1 cellular context compared by ENCODE assay signal in the genomic region with DNA sequence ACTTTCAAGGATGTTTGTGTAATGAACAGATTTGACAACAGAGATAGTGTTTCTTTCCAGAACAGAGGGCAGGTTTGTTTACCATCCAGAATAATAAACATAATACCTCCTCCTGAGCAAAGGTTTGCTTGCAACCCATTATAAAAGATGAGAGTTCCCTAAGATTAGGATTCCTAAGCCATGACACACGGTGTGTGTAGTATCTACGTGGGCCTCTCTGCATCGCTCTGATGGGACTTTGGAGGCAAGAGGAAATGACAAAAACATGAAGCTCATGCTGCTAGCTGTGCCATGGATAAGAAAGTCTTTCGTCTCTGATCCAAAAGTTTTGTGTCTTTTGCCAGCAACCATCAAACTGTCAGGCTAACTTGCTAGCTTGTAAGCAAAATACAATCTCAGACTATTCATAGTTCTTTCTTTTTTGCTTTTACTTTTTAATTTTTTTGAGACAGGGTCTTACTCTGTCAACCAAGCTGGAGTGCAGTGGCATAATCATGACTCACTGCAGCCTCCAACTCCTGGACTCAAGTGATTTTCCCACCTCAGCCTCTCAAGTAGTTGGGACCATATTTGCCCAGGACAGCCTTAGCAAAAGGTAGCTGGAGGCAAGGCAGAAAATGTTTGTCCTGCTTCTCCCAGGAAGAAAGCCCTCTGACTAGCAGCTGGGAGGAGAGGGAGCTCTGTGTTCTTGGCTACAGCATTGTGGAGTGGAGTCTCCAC.
TF ChIP-seq lines count a peak whose summit lies in the region.

No MANE protein-coding gene starts in this region.

TF ChIP-seq in WTC11, 78 proteins besides CTCF, POLR2A, EP300 and RAD21 (continued from another document):
- TF ChIP-seq, protein P1, sequence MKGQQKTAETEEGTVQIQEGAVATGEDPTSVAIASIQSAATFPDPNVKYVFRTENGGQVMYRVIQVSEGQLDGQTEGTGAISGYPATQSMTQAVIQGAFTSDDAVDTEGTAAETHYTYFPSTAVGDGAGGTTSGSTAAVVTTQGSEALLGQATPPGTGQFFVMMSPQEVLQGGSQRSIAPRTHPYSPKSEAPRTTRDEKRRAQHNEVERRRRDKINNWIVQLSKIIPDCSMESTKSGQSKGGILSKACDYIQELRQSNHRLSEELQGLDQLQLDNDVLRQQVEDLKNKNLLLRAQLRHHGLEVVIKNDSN (CRISPR knock-in tag; IDR thresholded peaks at IDR 0.05): no peak
- TF ChIP-seq ZBTB21 (CRISPR knock-in tag; IDR thresholded peaks at IDR 0.05; ENCODE audit: borderline replicate concordance) (no peak), ELF4 (CRISPR knock-in tag; IDR thresholded peaks at IDR 0.05; ENCODE audit: low read depth) (no peak), ZNF671 (CRISPR knock-in tag; IDR thresholded peaks at IDR 0.05) (no peak), TCF7 (CRISPR knock-in tag; IDR thresholded peaks at IDR 0.05; ENCODE audit: low read depth) (no peak), SMAD4 (CRISPR knock-in tag; IDR thresholded peaks at IDR 0.05) (no peak), HMGA2 (CRISPR knock-in tag; IDR thresholded peaks at IDR 0.05) (no peak), TEAD4 (CRISPR knock-in tag; IDR thresholded peaks at IDR 0.05) (no peak), GABPB1 (CRISPR knock-in tag; IDR thresholded peaks at IDR 0.05) (no peak), ZNF138 (CRISPR knock-in tag; conservative IDR thresholded peaks at IDR 0.05) (no peak), NFE2L1 (CRISPR knock-in tag; IDR thresholded peaks at IDR 0.05) (no peak), JUN (CRISPR knock-in tag; IDR thresholded peaks at IDR 0.05) (no peak)
- TF ChIP-seq, protein P2, sequence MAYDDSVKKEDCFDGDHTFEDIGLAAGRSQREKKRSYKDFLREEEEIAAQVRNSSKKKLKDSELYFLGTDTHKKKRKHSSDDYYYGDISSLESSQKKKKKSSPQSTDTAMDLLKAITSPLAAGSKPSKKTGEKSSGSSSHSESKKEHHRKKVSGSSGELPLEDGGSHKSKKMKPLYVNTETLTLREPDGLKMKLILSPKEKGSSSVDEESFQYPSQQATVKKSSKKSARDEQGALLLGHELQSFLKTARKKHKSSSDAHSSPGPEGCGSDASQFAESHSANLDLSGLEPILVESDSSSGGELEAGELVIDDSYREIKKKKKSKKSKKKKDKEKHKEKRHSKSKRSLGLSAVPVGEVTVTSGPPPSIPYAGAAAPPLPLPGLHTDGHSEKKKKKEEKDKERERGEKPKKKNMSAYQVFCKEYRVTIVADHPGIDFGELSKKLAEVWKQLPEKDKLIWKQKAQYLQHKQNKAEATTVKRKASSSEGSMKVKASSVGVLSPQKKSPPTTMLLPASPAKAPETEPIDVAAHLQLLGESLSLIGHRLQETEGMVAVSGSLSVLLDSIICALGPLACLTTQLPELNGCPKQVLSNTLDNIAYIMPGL (CRISPR knock-in tag; IDR thresholded peaks at IDR 0.05): no peak
- TF ChIP-seq, protein P3, sequence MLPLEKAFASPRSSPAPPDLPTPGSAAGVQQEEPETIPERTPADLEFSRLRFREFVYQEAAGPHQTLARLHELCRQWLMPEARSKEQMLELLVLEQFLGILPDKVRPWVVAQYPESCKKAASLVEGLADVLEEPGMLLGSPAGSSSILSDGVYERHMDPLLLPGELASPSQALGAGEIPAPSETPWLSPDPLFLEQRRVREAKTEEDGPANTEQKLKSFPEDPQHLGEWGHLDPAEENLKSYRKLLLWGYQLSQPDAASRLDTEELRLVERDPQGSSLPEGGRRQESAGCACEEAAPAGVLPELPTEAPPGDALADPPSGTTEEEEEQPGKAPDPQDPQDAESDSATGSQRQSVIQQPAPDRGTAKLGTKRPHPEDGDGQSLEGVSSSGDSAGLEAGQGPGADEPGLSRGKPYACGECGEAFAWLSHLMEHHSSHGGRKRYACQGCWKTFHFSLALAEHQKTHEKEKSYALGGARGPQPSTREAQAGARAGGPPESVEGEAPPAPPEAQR (CRISPR knock-in tag; IDR thresholded peaks at IDR 0.05): no peak
